Comparison of ENCODE assay signal across 11 cellular contexts in genomic region chr7:144384555-144385245, GRCh38. TPM values are rescaled to one million over a fixed set of nuclear protein-coding genes. Genes with fewer than 3 reads are reported as not detected.
DNase-seq lines count a peak whose midpoint lies in the region; ATAC-seq, FAIRE-seq and TF ChIP-seq lines count a peak whose summit lies in the region.
"Had no signal": no experiment of that assay in that cellular context is flagged by ENCODE, and none has a peak within 500 bp of the region (broad histone marks: within the 10 kb centered on the region; RNA-seq: fewer than 3 reads in every experiment).

No MANE protein-coding gene starts in this region.

- TF ChIP-seq RAD21 in GM12878 (IDR thresholded peaks at IDR 0.05; ENCODE audit: insufficient read depth, low read depth, low read length): no peak

- POLR2A ChIA-PET in GM12878 (lab: Charles Lee): no interaction called here
- POLR2A ChIA-PET in GM10248 (lab: Yijun Ruan, JAX): no interaction called here

- H3K27ac Mint-ChIP-seq in naive B cell: peak overlapping the region in 4 of 6 donors; percentile 9 to 78 (median 26)
- H3K27ac Mint-ChIP-seq: activated naive CD8-positive, alpha-beta T cell had no signal

- WGBS in GM12878 (ENCODE audit: insufficient coverage, insufficient replicate concordance, low lambda C conversion rate, missing lambda C conversion rate): 49% methylated on average over 12 of the region's 12 CpGs

- H3K27me3 Mint-ChIP-seq in naive B cell: no peaks in the 10 kb centered on the region
- H3K27me3 Mint-ChIP-seq: activated naive CD8-positive, alpha-beta T cell had no signal

- H3K79me2 ChIP-seq in GM12878 (ENCODE audit: control insufficient read depth, insufficient read depth, low read length): no peaks in the 10 kb centered on the region

- intact Hi-C loops in GM12878 (cut with micrococcal nuclease; ENCODE audit: unreplicated experiment): no loop called here

- no peaks in the 10 kb centered on the region for H3K9me3 ChIP-seq in GM12878 (replicated peaks; ENCODE audit: control insufficient read depth, insufficient read depth, low read length)
- H3K9me3 ChIP-seq: BLaER1 treated with 17β-estradiol and CSF1 and Interleukin-3, amounts not matched to agents 10 nM and 100 nM had no signal

- peaks cover 14% of the 10 kb centered on the region for H3K4me1 ChIP-seq in GM12878 (ENCODE audit: control insufficient read depth, insufficient read depth, low read length)

- H2AFZ ChIP-seq in GM12878 (ENCODE audit: control insufficient read depth, low read depth, low read length): peak overlapping the region; percentile 61

- RAD21 ChIA-PET in GM12878 (lab: Charles Lee; ENCODE audit: unreplicated experiment): interaction anchor here (1.1 kb wide), 1 partner anchor 9 kb away, joined by 4 read pairs; no protein-coding TSS in a partner anchor

- no peaks in the 10 kb centered on the region; a peak in 1 of 4 replicates for H3K36me3 ChIP-seq in GM12878 (ENCODE audit: control insufficient read depth in 2 of 2, insufficient read depth in 2 of 2, low read length in 1 of 2)
- H3K36me3 ChIP-seq: BLaER1 treated with 17β-estradiol and CSF1 and Interleukin-3, amounts not matched to agents 10 nM and 100 nM had no signal

- CTCF ChIA-PET in GM12878 (lab: Yijun Ruan, JAX) (interaction anchor here (1.9 kb wide), 1 partner anchor 9 kb away, joined by 6 read pairs; no protein-coding TSS in a partner anchor), GM10248 (lab: Yijun Ruan, JAX) (interaction anchor here (0.7 to 1.7 kb wide), 3 partner anchors 9 to 208 kb away, joined by 3 to 8 read pairs (median 3); no protein-coding TSS in a partner anchor)

- no peak for TF ChIP-seq CTCF in GM12878 (IDR thresholded peaks at IDR 0.05 in 2 of 3, conservative IDR thresholded peaks at IDR 0.05 in 1 of 3; ENCODE audit: control insufficient read depth in 2 of 3, extremely low read depth in 1 of 3, insufficient read depth in 1 of 3, low read depth in 3 of 3, low read length in 3 of 3)
- no peak for TF ChIP-seq CTCF in GM10248 (IDR thresholded peaks at IDR 0.05; ENCODE audit: control extremely low read depth, extremely low read depth, low read depth, missing control alignments)

- H3K27me3 ChIP-seq in GM12878 (replicated peaks in 1 of 2; ENCODE audit: control insufficient read depth in 2 of 2, insufficient read depth in 2 of 2, low read length in 1 of 2): no peaks in the 10 kb centered on the region
- H3K27me3 ChIP-seq: BLaER1 treated with 17β-estradiol and CSF1 and Interleukin-3, amounts not matched to agents 10 nM and 100 nM had no signal

- peak overlapping the region; percentile 69 for H3K27ac ChIP-seq in GM12878 (ENCODE audit: control insufficient read depth, insufficient read depth)
- H3K27ac ChIP-seq: BLaER1 treated with 17β-estradiol and CSF1 and Interleukin-3, amounts not matched to agents 10 nM and 100 nM had no signal

- TF ChIP-seq EP300 in GM12878 (IDR thresholded peaks at IDR 0.05; ENCODE audit: borderline replicate concordance in 1 of 2, control insufficient read depth in 1 of 2, low read depth in 2 of 2, low read length in 2 of 2): no peak

- no peaks in the 10 kb centered on the region for H3K9me3 Mint-ChIP-seq in naive B cell

- peak; percentile 32 for DNase-seq in stimulated activated naive CD4-positive, alpha-beta T cell treated with Interleukin-2 at 50 U/mL for 16 hours (lab: John Stamatoyannopoulos, UW)
- no peak for DNase-seq in stimulated activated naive CD4-positive, alpha-beta T cell (lab: John Stamatoyannopoulos, UW)
- DNase-seq in GM12878 (ENCODE audit: low read depth, low spot score): no peak
- DNase-seq in naive B cell: no peak
- no peak for DNase-seq in DMS 273 (lab: John Stamatoyannopoulos, UW; ENCODE audit: unreplicated experiment)
- DNase-seq in NCI-H2081 (lab: John Stamatoyannopoulos, UW): no peak
- no peak for DNase-seq in GM10248 (ENCODE audit: extremely low spot score)
- no peak for DNase-seq in DMS 273 treated with DMSO at 0.1 percent for 48 hours (lab: John Stamatoyannopoulos, UW)
- DNase-seq: NCI-H2171 had no signal

- ATAC-seq in GM12878 (peak; percentile 33), naive B cell (ENCODE audit: low read depth in 2 of 2) (no peak)

- FAIRE-seq in GM12878 (lab: Jason Lieb, UNC): no peak

- no peak overlapping the region for H3K4me3 ChIP-seq in GM12878
- H3K4me3 ChIP-seq: BLaER1 treated with 17β-estradiol and CSF1 and Interleukin-3, amounts not matched to agents 10 nM and 100 nM had no signal

- BruUV-seq in GM12878 (replicated peaks; lab: Mats Ljungman, UMichigan): no TSS peak

- no peaks in the 10 kb centered on the region for H4K20me1 ChIP-seq in GM12878 (ENCODE audit: control insufficient read depth, insufficient read depth)
- H4K20me1 ChIP-seq: BLaER1 treated with 17β-estradiol and CSF1 and Interleukin-3, amounts not matched to agents 10 nM and 100 nM had no signal

- no peak overlapping the region for H3K4me3 Mint-ChIP-seq in naive B cell
- H3K4me3 Mint-ChIP-seq: activated naive CD8-positive, alpha-beta T cell had no signal

- no peak for TF ChIP-seq POLR2A in GM12878 (IDR thresholded peaks at IDR 0.05; ENCODE audit: low read depth, low read length)

- H3K9ac ChIP-seq in GM12878 (ENCODE audit: control insufficient read depth, insufficient read depth, low read length): no peak overlapping the region; the same call in 1 of the 2 replicates
- H3K9ac ChIP-seq: BLaER1 treated with 17β-estradiol and CSF1 and Interleukin-3, amounts not matched to agents 10 nM and 100 nM had no signal

- H3K4me1 Mint-ChIP-seq in naive B cell: peaks cover 14% of the 10 kb centered on the region in 3 donors

- peak overlapping the region; percentile 84 for H3K4me2 ChIP-seq in GM12878 (ENCODE audit: control insufficient read depth, insufficient read depth)

- in situ Hi-C loops in GM12878 (cut with MboI): loop anchor here (25.0 kb wide), 1 partner anchor 472 kb away; the partner anchor contains the start of gene TCAF1

- SMC1A ChIA-PET in GM12878 (lab: Charles Lee; ENCODE audit: uncharacterized antibody, unreplicated experiment): no interaction called here

- peaks cover 0 to 5% of the 10 kb centered on the region in 2 donors for H3K36me3 Mint-ChIP-seq in naive B cell

TF ChIP-seq in GM12878, 131 proteins besides CTCF, POLR2A, EP300 and RAD21:
- TF ChIP-seq CREM (IDR thresholded peaks at IDR 0.05; ENCODE audit: low read depth): peak; percentile 20; the same call in 1 of the 2 replicates
- peak; percentile 5; the same call in 1 of the 2 replicates for TF ChIP-seq RUNX3 (IDR thresholded peaks at IDR 0.05; ENCODE audit: low read length)
- no peak for TF ChIP-seq ZNF274 (IDR thresholded peaks at IDR 0.05; ENCODE audit: insufficient read depth, insufficient read length)
- peak; percentile 59; the same call in 1 of the 2 replicates for TF ChIP-seq NFIC (IDR thresholded peaks at IDR 0.05; ENCODE audit: low read depth, low read length)
- TF ChIP-seq EED (IDR thresholded peaks at IDR 0.05; ENCODE audit: low read depth): peak; percentile 46; the same call in 1 of the 2 replicates
- peak; percentile 58 for TF ChIP-seq JUNB (IDR thresholded peaks at IDR 0.05)

RNA-seq across cellular contexts. Expression of gene NOBOX, which starts 18.8 kb away (rescaled TPM):
- total RNA-seq in GM12878 (2013; cell fraction: nucleolus; rRNA removed): not detected in 2 replicates
- total RNA-seq in GM12878 (2014; rRNA removed): not detected in 2 replicates
- total RNA-seq in GM12878 (2014; rRNA removed; fragmentation: Illumina TruSeq; extraction: Trizol): not detected in 2 replicates
- total RNA-seq in GM12878 (2021): not detected in 2 replicates
- not detected for polyA plus RNA-seq in GM12878 (2011; ENCODE audit: low read depth)
- polyA plus RNA-seq in GM12878 (2011; rRNA removed): not detected in 2 replicates
- polyA plus RNA-seq in GM12878 (2011; cell fraction: cytosol; rRNA removed): not detected in 2 replicates
- polyA plus RNA-seq in GM12878 (2011; cell fraction: nucleus; rRNA removed): not detected in 2 replicates
- not detected in 2 replicates for polyA plus RNA-seq in GM12878 (2012)
- not detected in 2 replicates for polyA plus RNA-seq in GM12878 (2014; fragmentation: Illumina TruSeq; extraction: Trizol)
- polyA plus RNA-seq in GM12878 (2014; fragmentation: Nextera tagmentation; extraction: Ambion mirVana): not detected
- polyA plus RNA-seq in GM12878 (2014; rRNA removed): not detected in 2 replicates
- polyA plus RNA-seq in GM12878 (2016; fragmentation: Nextera tagmentation; extraction: Ambion mirVana): not detected
- not detected in 2 replicates for polyA minus RNA-seq in GM12878 (2011; rRNA and poly(A)+ RNA removed)
- polyA minus RNA-seq in GM12878 (2011; cell fraction: cytosol; rRNA and poly(A)+ RNA removed): not detected in 2 replicates
- polyA minus RNA-seq in GM12878 (2011; cell fraction: nucleus; rRNA and poly(A)+ RNA removed): not detected in 2 replicates
- not detected for polyA plus RNA-seq in naive B cell (ENCODE audit: low read depth in 6 of 6)

RNA-seq across cellular contexts. Expression of gene ARHGEF5, which starts 29.5 kb away (rescaled TPM):
- total RNA-seq in GM12878 (2013; cell fraction: nucleolus; rRNA removed): 11.0 and 12.1 TPM in 2 replicates
- total RNA-seq in GM12878 (2014; rRNA removed) (6.9 and 7.6 TPM in 2 replicates), GM12878 (2014; rRNA removed; fragmentation: Illumina TruSeq; extraction: Trizol) (6.1 and 6.5 TPM in 2 replicates), GM12878 (2021) (15.8 and 17.2 TPM in 2 replicates)
- 3.3 TPM for polyA plus RNA-seq in GM12878 (2011; ENCODE audit: low read depth)
- polyA plus RNA-seq in GM12878 (2011; rRNA removed) (3.2 and 4.2 TPM in 2 replicates), GM12878 (2014; fragmentation: Illumina TruSeq; extraction: Trizol) (8.3 and 11.0 TPM in 2 replicates), GM12878 (2014; fragmentation: Nextera tagmentation; extraction: Ambion mirVana) (1 to 10 TPM; 1.6 to 3.1 TPM), GM12878 (2014; rRNA removed) (11.7 and 14.3 TPM in 2 replicates), GM12878 (2016; fragmentation: Nextera tagmentation; extraction: Ambion mirVana) (1 to 10 TPM; 8.0 to 9.5 TPM), naive B cell (ENCODE audit: low read depth in 6 of 6) (1 to 10 TPM in 5 of 6 donors, not detected in 1; 1.3 to 5.7 (median 1.9) TPM)
- polyA plus RNA-seq in GM12878 (2011; cell fraction: cytosol; rRNA removed): 5.9 and 6.3 TPM in 2 replicates
- polyA plus RNA-seq in GM12878 (2011; cell fraction: nucleus; rRNA removed): 10.7 and 11.0 TPM in 2 replicates
- 4.7 and 5.2 TPM in 2 replicates for polyA plus RNA-seq in GM12878 (2012)
- polyA minus RNA-seq in GM12878 (2011; rRNA and poly(A)+ RNA removed): 8.8 and 10.4 TPM in 2 replicates
- polyA minus RNA-seq in GM12878 (2011; cell fraction: cytosol; rRNA and poly(A)+ RNA removed): 2.0 and 2.4 TPM in 2 replicates
- polyA minus RNA-seq in GM12878 (2011; cell fraction: nucleus; rRNA and poly(A)+ RNA removed): 7.7 and 14.2 TPM in 2 replicates
